ENCODE assay signal across 8 cellular contexts in the genomic region with DNA sequence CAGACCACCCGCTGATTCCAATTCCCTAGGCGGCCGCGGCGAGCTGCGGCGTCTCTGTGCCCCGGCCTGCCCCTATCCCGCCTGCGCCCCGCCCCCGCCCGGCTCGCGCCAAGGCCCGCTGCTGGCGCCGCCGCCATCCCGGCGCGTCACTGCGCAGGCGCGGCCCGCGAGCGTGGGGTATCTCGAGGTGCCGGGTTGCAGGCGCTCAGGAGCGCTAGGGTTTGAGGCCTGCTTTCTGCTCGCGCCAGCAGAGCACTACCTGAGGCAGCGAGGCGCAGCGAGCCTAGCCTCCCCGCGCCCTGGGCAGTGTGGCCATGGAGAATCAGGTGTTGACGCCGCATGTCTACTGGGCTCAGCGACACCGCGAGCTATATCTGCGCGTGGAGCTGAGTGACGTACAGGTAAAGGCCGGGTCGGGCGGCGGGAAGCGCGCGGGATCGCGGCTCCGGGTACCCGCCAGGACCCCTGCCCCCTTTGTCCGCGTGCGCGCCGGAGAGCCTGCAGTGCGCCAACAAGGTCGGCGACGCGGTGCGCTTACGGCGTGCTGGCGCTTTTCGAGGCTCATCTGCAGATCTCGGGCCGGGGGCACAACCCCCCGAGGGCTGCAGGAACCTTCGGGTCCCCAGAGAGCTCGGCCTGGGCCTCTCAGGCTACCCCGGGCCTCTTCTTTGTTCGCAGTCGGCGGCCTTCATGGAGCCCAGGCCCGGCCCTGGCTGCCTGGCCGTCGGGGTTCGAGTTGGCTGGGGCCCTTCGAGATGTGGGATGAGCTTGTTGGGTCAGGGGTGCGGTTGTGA. TPM values are rescaled to one million over a fixed set of nuclear protein-coding genes. Genes with fewer than 3 reads are reported as not detected.
DNase-seq lines count a peak whose midpoint lies in the region; ATAC-seq and TF ChIP-seq lines count a peak whose summit lies in the region.

Gene HACD3 (plus strand): TSS at position 146 of the 794 bp plus-strand sequence. CDS start 169 bp downstream, at position 315.

- peak within 1 kb of the TSS; percentile 99 for H2AFZ ChIP-seq in Karpas-422 (ENCODE audit: low read length)

- H3K27ac ChIP-seq in Karpas-422 (ENCODE audit: low read length) = peak within 1 kb of the TSS; percentile 82

- H3K4me3 ChIP-seq in Karpas-422 (ENCODE audit: low read length) (peak within 1 kb of the TSS; percentile 99), fibroblast of mammary gland (ENCODE audit: control insufficient read depth, low read depth, low read length) (peak within 1 kb of the TSS; percentile 77)

- H3K9me3 Mint-ChIP-seq in naive thymus-derived CD8-positive, alpha-beta T cell = no peaks in the 10 kb centered on the region

- peak within 1 kb of the TSS; percentile 85 to 96 (median 92) for H3K27ac Mint-ChIP-seq in naive thymus-derived CD8-positive, alpha-beta T cell

- H3K36me3 ChIP-seq in Karpas-422 (ENCODE audit: insufficient read depth, low read length) = peaks cover 18% of the 10 kb centered on the region; the same call in 1 of the 2 replicates

- H3K9ac ChIP-seq in Karpas-422 (ENCODE audit: low read length) = peak within 1 kb of the TSS; percentile 100

- H3K27me3 ChIP-seq in Karpas-422 (ENCODE audit: low read length) = no peaks in the 10 kb centered on the region

- H3K27me3 Mint-ChIP-seq in naive thymus-derived CD8-positive, alpha-beta T cell = no peaks in the 10 kb centered on the region

- peaks cover 0 to 7% (median 0%) of the 10 kb centered on the region in 3 donors for H3K36me3 Mint-ChIP-seq in naive thymus-derived CD8-positive, alpha-beta T cell

- POLR2A ChIA-PET in naive thymus-derived CD8-positive, alpha-beta T cell (lab: Charles Lee) = interaction anchor here (0.6 to 2.4 kb wide), 7 partner anchors 9 to 282 kb away, joined by 3 to 11 read pairs (median 4); partner anchors contain the start of gene INTS14

- peaks cover 19 to 44% (median 37%) of the 10 kb centered on the region in 4 donors for H3K4me1 Mint-ChIP-seq in naive thymus-derived CD8-positive, alpha-beta T cell

- H3K4me3 Mint-ChIP-seq in naive thymus-derived CD8-positive, alpha-beta T cell = peak within 1 kb of the TSS; percentile 79 to 93 (median 88)

- H4K20me1 ChIP-seq in Karpas-422 (ENCODE audit: insufficient read depth, low read depth, low read length) = peaks cover 19% of the 10 kb centered on the region; the same call in 1 of the 2 replicates

- no peaks in the 10 kb centered on the region for H3K9me2 ChIP-seq in Karpas-422 (replicated peaks; ENCODE audit: insufficient read depth, low read length)

- peaks cover 56% of the 10 kb centered on the region for H3K79me2 ChIP-seq in Karpas-422 (ENCODE audit: low read length)

- no peaks in the 10 kb centered on the region for H3K9me3 ChIP-seq in Karpas-422 (ENCODE audit: low read length)

- peak; percentile 61 for ATAC-seq in GM21717 (IDR thresholded peaks at IDR 0.05; ENCODE audit: unreplicated experiment)
- ATAC-seq in naive thymus-derived CD8-positive, alpha-beta T cell = peak; percentile 95 to 98

- H3K4me2 ChIP-seq in Karpas-422 (ENCODE audit: low read depth, low read length, poor library complexity, severe bottlenecking) = peak within 1 kb of the TSS; percentile 81

- TF ChIP-seq CTCF in fibroblast of mammary gland (conservative IDR thresholded peaks at IDR 0.05; ENCODE audit: control insufficient read depth, insufficient read depth, low read depth, low read length) = no peak

- DNase-seq in DMS114 treated with DMSO at 0.1 percent for 48 hours (lab: John Stamatoyannopoulos, UW; ENCODE audit: unreplicated experiment) = peak; percentile 74
- DNase-seq in Karpas-422 = peak; percentile 96
- peak; percentile 79 for DNase-seq in RPMI7951 (ENCODE audit: low read depth)
- peak; percentile 76 to 86 for DNase-seq in activated T-helper 1 cell treated with anti-CD3 and anti-CD28 coated beads, Interleukin-2, amount 50 U/mL, for 16 hours (ENCODE audit: low read depth in 1 of 2, low spot score in 1 of 2)
- peak; percentile 62 for DNase-seq in fibroblast of mammary gland (ENCODE audit: low read depth)
- peak; percentile 79 to 96 (median 88) for DNase-seq in naive thymus-derived CD8-positive, alpha-beta T cell
- DNase-seq in stimulated activated naive CD4-positive, alpha-beta T cell (lab: John Stamatoyannopoulos, UW) = peak; percentile 76 to 89 (median 83)

- peaks cover 42% of the 10 kb centered on the region for H3K4me1 ChIP-seq in Karpas-422 (ENCODE audit: low read length)

RNA-seq across cellular contexts. Expression of gene HACD3, which starts in this region (rescaled TPM):
- 61.8 and 87.2 TPM in 2 replicates for total RNA-seq in Karpas-422 (2014; rRNA removed; shearing (Covaris generic); ENCODE audit: low replicate concordance)
- total RNA-seq in RPMI7951 (2014; rRNA removed; shearing (Covaris generic)) = 123 and 140 TPM in 2 replicates
- 10 to 100 TPM; 22.8 to 25.2 TPM for total RNA-seq in naive thymus-derived CD8-positive, alpha-beta T cell
- polyA plus RNA-seq in naive thymus-derived CD8-positive, alpha-beta T cell = 10 to 100 TPM; 26.1 to 31.6 (median 30.6) TPM

Comparison
In these comparisons a context has a peak if more than half of its experiments do, and no peak if none do; other contexts are left out.
1. Peak in every context shown above with its lines: DNase-seq, ATAC-seq, H3K4me3 ChIP-seq and H3K27ac ChIP-seq.